ENCODE assay signal across 8 cellular contexts in the genomic region with DNA sequence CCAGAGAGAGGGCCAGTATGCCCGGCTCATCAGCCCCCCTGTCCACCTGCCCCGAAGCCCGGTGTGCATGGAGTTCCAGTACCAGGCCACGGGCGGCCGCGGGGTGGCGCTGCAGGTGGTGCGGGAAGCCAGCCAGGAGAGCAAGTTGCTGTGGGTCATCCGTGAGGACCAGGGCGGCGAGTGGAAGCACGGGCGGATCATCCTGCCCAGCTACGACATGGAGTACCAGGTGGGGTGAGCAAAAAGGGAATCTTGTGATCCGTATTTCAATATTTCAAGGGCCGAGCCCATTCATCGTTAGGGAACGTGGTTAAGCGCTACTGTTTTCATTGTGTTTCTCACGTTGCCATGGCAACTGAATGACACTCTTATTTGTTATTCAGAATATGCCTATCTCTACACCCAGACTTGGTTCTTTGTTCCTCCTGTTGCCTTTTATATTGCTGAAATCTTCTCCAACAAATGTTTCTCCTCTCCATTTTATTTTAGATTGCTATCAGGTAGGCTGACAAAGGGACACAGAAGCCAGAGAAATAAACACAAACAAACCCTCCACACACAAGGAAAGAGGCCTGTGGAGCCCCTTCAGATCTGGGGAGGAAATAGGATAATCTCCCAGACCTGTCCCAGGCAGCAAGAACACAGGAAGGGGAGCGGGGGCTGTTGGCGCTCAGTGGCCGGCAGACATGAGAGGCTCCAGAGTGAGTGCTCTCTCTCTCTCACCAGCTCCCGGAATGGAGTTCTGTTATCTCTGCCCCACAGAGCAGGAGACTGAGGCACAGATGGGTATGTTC.
DNase-seq lines count a peak whose midpoint lies in the region; ATAC-seq and TF ChIP-seq lines count a peak whose summit lies in the region.

No MANE protein-coding gene starts in this region.

- H3K56ac ChIP-seq in mesendoderm (ENCODE audit: low read length), result peak overlapping the region; percentile 56

- H3K27ac ChIP-seq in mesendoderm (ENCODE audit: low read depth, low read length), result no peak overlapping the region
- peak overlapping the region; percentile 24 for H3K27ac ChIP-seq in vagina

- WGBS in mesendoderm (ENCODE audit: extremely low coverage, insufficient coverage, low lambda C conversion rate), result no CpG with 5 or more reads among the region's 25 CpGs

- no peaks in the 10 kb centered on the region for H3K79me1 ChIP-seq in mesendoderm (ENCODE audit: low read length)

- H3K4me1 Mint-ChIP-seq in endothelial cell (ENCODE audit: unreplicated experiment), result peaks cover 53% of the 10 kb centered on the region

- H3K27ac Mint-ChIP-seq in endothelial cell (ENCODE audit: unreplicated experiment), result peak overlapping the region; percentile 100

- H3K79me2 ChIP-seq in mesendoderm (ENCODE audit: control insufficient read depth, insufficient read depth, low read length), result no peaks in the 10 kb centered on the region

- no peak overlapping the region for H2AK5ac ChIP-seq in mesendoderm (ENCODE audit: low read length)

- H3K18ac ChIP-seq in mesendoderm (ENCODE audit: low read length), result no peak overlapping the region

- peak overlapping the region; percentile 64 for H3K4me2 ChIP-seq in mesendoderm (ENCODE audit: low read length)

- H3K4me3 ChIP-seq in mesendoderm (ENCODE audit: low read length) (no peak overlapping the region), vagina (no peak overlapping the region)

- H3K9me3 ChIP-seq in vagina, result no peaks in the 10 kb centered on the region

- peaks cover 2% of the 10 kb centered on the region for H3K4me1 ChIP-seq in mesendoderm (ENCODE audit: control insufficient read depth, low read depth, low read length)
- peaks cover 10% of the 10 kb centered on the region for H3K4me1 ChIP-seq in vagina

- H3K27me3 ChIP-seq in mesendoderm (ENCODE audit: insufficient read depth, low read length, poor library complexity) (no peaks in the 10 kb centered on the region), vagina (no peaks in the 10 kb centered on the region)

- no peak overlapping the region for H2BK120ac ChIP-seq in mesendoderm (ENCODE audit: low read depth, low read length)

- H4K5ac ChIP-seq in mesendoderm (ENCODE audit: low read length), result no peak overlapping the region

- H3K4me3 Mint-ChIP-seq in endothelial cell (ENCODE audit: unreplicated experiment), result peak overlapping the region; percentile 62

- peak overlapping the region; percentile 38 for H3K9ac ChIP-seq in mesendoderm (ENCODE audit: low read length)

- H3K36me3 ChIP-seq in mesendoderm (ENCODE audit: control insufficient read depth, insufficient read depth, low read length), result peaks cover 5% of the 10 kb centered on the region
- no peaks in the 10 kb centered on the region for H3K36me3 ChIP-seq in vagina

- TF ChIP-seq POLR2A in vagina (IDR thresholded peaks at IDR 0.05), result no peak

- H4K8ac ChIP-seq in mesendoderm (ENCODE audit: low read depth, low read length), result no peak overlapping the region

- H3K9me3 Mint-ChIP-seq in endothelial cell (ENCODE audit: unreplicated experiment), result no peaks in the 10 kb centered on the region

- TF ChIP-seq CTCF in endothelial cell (IDR thresholded peaks at IDR 0.05; ENCODE audit: unreplicated experiment) (peak; percentile 92), vagina (IDR thresholded peaks at IDR 0.05) (peak in 2 of 3 experiments; percentile 25 to 42)

- H2BK15ac ChIP-seq in mesendoderm (replicated peaks; ENCODE audit: low read depth), result no peak overlapping the region

- H3K23ac ChIP-seq in mesendoderm (ENCODE audit: low read length), result no peak overlapping the region

- peaks cover 42% of the 10 kb centered on the region for H3K36me3 Mint-ChIP-seq in endothelial cell (ENCODE audit: low read depth, unreplicated experiment)

- ATAC-seq in Right ventricle myocardium superior (ENCODE audit: poor library complexity), result peak; percentile 11
- no peak for ATAC-seq in Right ventricle myocardium inferior
- ATAC-seq in HG03442 (IDR thresholded peaks at IDR 0.05; ENCODE audit: unreplicated experiment), result no peak

- intact Hi-C loops in Right ventricle myocardium superior (cut with DNase I), result no loop called here
- intact Hi-C loops in Right ventricle myocardium inferior (cut with DNase I), result no loop called here
- intact Hi-C loops in vagina (cut with DNase I), result loop anchor here (5.0 kb wide), 1 partner anchor 82 kb away; a partner anchor contains a TSS

- H3K27me3 Mint-ChIP-seq in endothelial cell (ENCODE audit: unreplicated experiment), result peaks cover 8% of the 10 kb centered on the region

- H3K4ac ChIP-seq in mesendoderm (ENCODE audit: low read depth, low read length), result no peak overlapping the region

- peak; percentile 64 for DNase-seq in Right ventricle myocardium superior
- DNase-seq in Right ventricle myocardium inferior (ENCODE audit: missing footprints), result no peak
- peak; percentile 65 for DNase-seq in RPMI7951 (ENCODE audit: low read depth)
- peak; percentile 96 for DNase-seq in endothelial cell (ENCODE audit: low spot score)
- peak; percentile 93 for DNase-seq in mesendoderm
- DNase-seq in vagina (ENCODE audit: extremely low spot score in 2 of 2), result no peak
- no peak for DNase-seq in occipital lobe (lab: John Stamatoyannopoulos, UW)

- H2BK5ac ChIP-seq in mesendoderm (ENCODE audit: low read length), result no peak overlapping the region

Comparison
In these comparisons a context has a peak if more than half of its experiments do, and no peak if none do; other contexts are left out.
1. DNase-seq: peak in Right ventricle myocardium superior (single experiment), RPMI7951 (single experiment), endothelial cell (single experiment) and mesendoderm (single experiment); none in Right ventricle myocardium inferior (single experiment), vagina (0 of 2) and occipital lobe (single experiment).